Comparison of ENCODE assay signal across 8 cellular contexts in the genomic region with DNA sequence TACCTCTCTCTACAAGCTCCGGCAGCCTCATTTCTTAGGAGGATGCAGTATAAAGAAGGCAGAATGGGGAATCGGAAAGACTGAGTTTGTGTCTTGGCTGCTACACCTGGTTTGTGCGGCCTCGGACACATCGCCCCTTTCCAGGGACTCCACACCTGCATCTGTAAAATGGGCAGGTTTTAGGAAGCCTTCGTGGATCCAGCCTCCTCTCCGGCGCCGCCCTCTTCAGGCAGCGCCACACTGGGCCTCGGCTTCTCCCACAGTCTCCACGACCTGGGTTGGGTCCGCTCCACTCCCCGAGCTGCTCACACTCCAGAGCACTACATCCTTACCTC. TPM values are rescaled to one million over a fixed set of nuclear protein-coding genes. Genes with fewer than 3 reads are reported as not detected.
A peak's percentile ranks its signal among the peaks of the same experiment; 100 is the strongest.
DNase-seq lines count a peak whose midpoint lies in the region; ATAC-seq and TF ChIP-seq lines count a peak whose summit lies in the region.

No MANE protein-coding gene starts in this region.

- WGBS in neuronal stem cell (ENCODE audit: extremely low coverage in 2 of 2, insufficient read length in 2 of 2, insufficient replicate concordance in 1 of 2), 2 donors: no CpG with 5 or more reads among the region's 14 CpGs

- no peak for TF ChIP-seq CTCF in CD14-positive monocyte (IDR thresholded peaks at IDR 0.05)
- TF ChIP-seq CTCF in OCI-LY1 (IDR thresholded peaks at IDR 0.05; ENCODE audit: low read length): no peak
- no peak for TF ChIP-seq CTCF in epithelial cell of esophagus (IDR thresholded peaks at IDR 0.05; ENCODE audit: insufficient read depth, low read depth, low read length, missing control alignments)

- ATAC-seq in GM21576 (IDR thresholded peaks at IDR 0.05; ENCODE audit: unreplicated experiment): peak; percentile 8

- H3K27me3 ChIP-seq in OCI-LY1 (ENCODE audit: insufficient read depth, low read length): no peaks in the 10 kb centered on the region
- H3K27me3 ChIP-seq in neuronal stem cell (ENCODE audit: control insufficient read depth in 3 of 3, insufficient read depth in 3 of 3, low read depth in 1 of 3, low read length in 3 of 3): no peaks in the 10 kb centered on the region

- H4K20me1 ChIP-seq in OCI-LY1 (ENCODE audit: insufficient read depth, low read length): no peaks in the 10 kb centered on the region

- H3K79me1 ChIP-seq in neuronal stem cell (ENCODE audit: low read depth, low read length): peaks cover 5% of the 10 kb centered on the region

- H3K27ac Mint-ChIP-seq in CD14-positive monocyte: peak overlapping the region; percentile 60 to 97 (median 90)

- H2AK5ac ChIP-seq in neuronal stem cell (ENCODE audit: low read depth, low read length): peak overlapping the region; percentile 15

- H3K4me3 Mint-ChIP-seq in CD14-positive monocyte: peak overlapping the region; percentile 99 to 100

- H3K4me3 ChIP-seq in OCI-LY1 (ENCODE audit: low read depth, low read length, poor library complexity, severe bottlenecking) (peak overlapping the region; percentile 91), epithelial cell of esophagus (ENCODE audit: low read length) (peak overlapping the region; percentile 94), neuronal stem cell (ENCODE audit: low read length in 2 of 2) (peak overlapping the region; percentile 84)

- H3K9me3 Mint-ChIP-seq in CD14-positive monocyte: peaks cover 0 to 5% (median 0%) of the 10 kb centered on the region in 7 donors

- H3K9me2 ChIP-seq in OCI-LY1 (ENCODE audit: low read depth, low read length): no peaks in the 10 kb centered on the region

- no peak overlapping the region for H2BK15ac ChIP-seq in neuronal stem cell (ENCODE audit: low read length)

- H2BK5ac ChIP-seq in neuronal stem cell (ENCODE audit: low read length): no peak overlapping the region

- peak overlapping the region; percentile 81 for H3K9ac ChIP-seq in OCI-LY1 (ENCODE audit: low read length)
- H3K9ac ChIP-seq in neuronal stem cell (ENCODE audit: low read depth, low read length, poor library complexity): peak overlapping the region; percentile 88

- H2BK120ac ChIP-seq in neuronal stem cell (ENCODE audit: low read depth, low read length): no peak overlapping the region

- H3K9me3 ChIP-seq in OCI-LY1 (ENCODE audit: low read length) (no peaks in the 10 kb centered on the region), neuronal stem cell (replicated peaks in 1 of 2; ENCODE audit: control insufficient read depth in 2 of 2, insufficient read depth in 1 of 2, low read depth in 1 of 2, low read length in 2 of 2) (no peaks in the 10 kb centered on the region)

- H3K14ac ChIP-seq in neuronal stem cell (ENCODE audit: low read length): no peak overlapping the region

- DNase-seq in CD14-positive monocyte (ENCODE audit: low spot score) (no peak), epithelial cell of esophagus (ENCODE audit: low read depth) (no peak), neuronal stem cell (ENCODE audit: low spot score) (no peak), NCI-H2081 (lab: John Stamatoyannopoulos, UW) (no peak), epidermal melanocyte (ENCODE audit: insufficient read length, low spot score) (no peak), NCI-H187 treated with DMSO at 0.1 percent for 48 hours (lab: John Stamatoyannopoulos, UW) (no peak)

- H3F3A ChIP-seq in OCI-LY1 (ENCODE audit: insufficient read depth, low read length): no peaks in the 10 kb centered on the region

- H3K36me3 ChIP-seq in OCI-LY1 (ENCODE audit: insufficient read depth, low read length) (0 out of 2 replicates have a peak, but pooled peaks cover 5% of the 10 kb centered on the region), neuronal stem cell (replicated peaks in 1 of 2; ENCODE audit: control insufficient read depth in 2 of 2, insufficient read depth in 2 of 2, low read length in 2 of 2) (peaks cover 2 to 28% of the 10 kb centered on the region in 2 donors)

- H3K27me3 Mint-ChIP-seq in CD14-positive monocyte (ENCODE audit: low read depth in 3 of 3): peaks cover 0 to 8% (median 0%) of the 10 kb centered on the region in 3 donors

- H3K4me2 ChIP-seq in OCI-LY1 (ENCODE audit: low read length) (peak overlapping the region; percentile 76), neuronal stem cell (ENCODE audit: insufficient read depth, low read length, poor library complexity, severe bottlenecking) (peak overlapping the region; percentile 71)

- H3K4me1 ChIP-seq in OCI-LY1 (ENCODE audit: insufficient read depth, low read length, severe bottlenecking) (peaks cover 14% of the 10 kb centered on the region), neuronal stem cell (ENCODE audit: control insufficient read depth in 2 of 2, insufficient read depth in 1 of 2, low read depth in 1 of 2, low read length in 2 of 2) (peaks cover 7 to 10% of the 10 kb centered on the region in 2 donors)

- H2BK12ac ChIP-seq in neuronal stem cell (ENCODE audit: low read length): no peak overlapping the region

- H4K8ac ChIP-seq in neuronal stem cell (ENCODE audit: low read depth, low read length): no peak overlapping the region

- peak overlapping the region; percentile 23 for H3K18ac ChIP-seq in neuronal stem cell (ENCODE audit: low read length)

- intact Hi-C loops in CD14-positive monocyte (cut with micrococcal nuclease): loop anchor here (5.0 to 10.0 kb wide), 2 partner anchors 192 to 285 kb away; partner anchors contain the start of gene SLC25A28 (in 2 of the 2)

- peaks cover 22% of the 10 kb centered on the region for H3K4me1 Mint-ChIP-seq in CD14-positive monocyte

- no peak overlapping the region for H3K4ac ChIP-seq in neuronal stem cell (ENCODE audit: low read length)

- peaks cover 5% of the 10 kb centered on the region; the same call in 1 of the 2 replicates for H3K79me2 ChIP-seq in OCI-LY1 (ENCODE audit: insufficient read depth, low read length)

- H3K36me3 Mint-ChIP-seq in CD14-positive monocyte: peaks cover 11 to 14% of the 10 kb centered on the region in 2 donors

- H3K23ac ChIP-seq in neuronal stem cell (ENCODE audit: low read depth, low read length, poor library complexity): no peak overlapping the region

- H4K91ac ChIP-seq in neuronal stem cell (ENCODE audit: low read depth, low read length, poor library complexity): no peak overlapping the region

- H3K27ac ChIP-seq in OCI-LY1 (ENCODE audit: low read depth, low read length, poor library complexity, severe bottlenecking) (no peak overlapping the region), neuronal stem cell (replicated peaks; ENCODE audit: low read length) (no peak overlapping the region)

- H2AFZ ChIP-seq in OCI-LY1 (ENCODE audit: low read length): no peak overlapping the region
- peak overlapping the region; percentile 96 for H2AFZ ChIP-seq in neuronal stem cell (ENCODE audit: low read length)

RNA-seq across cellular contexts. Expression of gene GOT1, which starts 0.3 kb away (rescaled TPM):
- polyA plus RNA-seq in CD14-positive monocyte: 10 to 100 TPM in 1 of 2 donors, 1 to 10 TPM in 1; 8.2 to 10.4 TPM
- polyA plus RNA-seq in neuronal stem cell (2013, experiment 1 of 2): 42.3 TPM
- 40.4 TPM for polyA plus RNA-seq in neuronal stem cell (2013, experiment 2 of 2)
